ENCODE assay signal across 18 cellular contexts in genomic region chr15:64902863-64903262, GRCh38. TPM values are rescaled to one million over a fixed set of nuclear protein-coding genes. Genes with fewer than 3 reads are reported as not detected.
DNase-seq lines count a peak whose midpoint lies in the region; ATAC-seq and TF ChIP-seq lines count a peak whose summit lies in the region.
"Had no signal": no experiment of that assay in that cellular context is flagged by ENCODE, and none has a peak within 500 bp of the region (broad histone marks: within the 10 kb centered on the region; RNA-seq: fewer than 3 reads in every experiment).

No MANE protein-coding gene starts in this region.

- intact Hi-C loops in CD14-positive monocyte (cut with micrococcal nuclease): no loop called here

- peaks cover 8% of the 10 kb centered on the region for H3K9me3 ChIP-seq in SJCRH30 (replicated peaks)

- H3K4me1 Mint-ChIP-seq in activated CD4-positive, alpha-beta T cell treated with anti-CD3 and anti-CD28 coated beads, Interleukin-2, amount 10 ng/mL, durations not matched to agents 7 days and 5 days: peaks cover 46% of the 10 kb centered on the region
- peaks cover 40% of the 10 kb centered on the region for H3K4me1 Mint-ChIP-seq in CD14-positive monocyte
- peaks cover 39% of the 10 kb centered on the region for H3K4me1 Mint-ChIP-seq in T-helper 1 cell treated with Interleukin-12 subunit alpha and Interleukin-12 subunit beta and Interleukin-4 antibody, amounts not matched to agents 30 μg/mL and 1 μg/mL, for 36 hours (ENCODE audit: low read depth)
- H3K4me1 Mint-ChIP-seq in effector memory CD8-positive, alpha-beta T cell (ENCODE audit: low read depth in 2 of 2): peaks cover 40 to 42% of the 10 kb centered on the region in 2 donors

- no peak overlapping the region for H3K4me3 Mint-ChIP-seq in activated CD4-positive, alpha-beta T cell treated with anti-CD3 and anti-CD28 coated beads, Interleukin-2, amount 10 ng/mL, durations not matched to agents 7 days and 5 days
- no peak overlapping the region for H3K4me3 Mint-ChIP-seq in CD14-positive monocyte
- H3K4me3 Mint-ChIP-seq in T-helper 1 cell treated with Interleukin-12 subunit alpha and Interleukin-12 subunit beta and Interleukin-4 antibody, amounts not matched to agents 30 μg/mL and 1 μg/mL, for 36 hours: no peak overlapping the region
- peak overlapping the region; percentile 19 to 57 for H3K4me3 Mint-ChIP-seq in effector memory CD8-positive, alpha-beta T cell
- H3K4me3 Mint-ChIP-seq: CD8-positive, alpha-beta T cell; GM23338 had no signal

- no peak overlapping the region for H3K4me3 ChIP-seq in SJCRH30
- H3K4me3 ChIP-seq: GM23338, K562 had no signal

- peak overlapping the region; percentile 79 for H3K27ac Mint-ChIP-seq in activated CD4-positive, alpha-beta T cell treated with anti-CD3 and anti-CD28 coated beads, Interleukin-2, amount 10 ng/mL, durations not matched to agents 7 days and 5 days
- peak overlapping the region in 4 of 7 donors; percentile 2 to 38 (median 18) for H3K27ac Mint-ChIP-seq in CD14-positive monocyte
- peak overlapping the region; percentile 28 for H3K27ac Mint-ChIP-seq in T-helper 1 cell treated with Interleukin-12 subunit alpha and Interleukin-12 subunit beta and Interleukin-4 antibody, amounts not matched to agents 30 μg/mL and 1 μg/mL, for 36 hours
- H3K27ac Mint-ChIP-seq in effector memory CD8-positive, alpha-beta T cell: peak overlapping the region; percentile 49 to 91
- H3K27ac Mint-ChIP-seq: GM23338 had no signal

- ATAC-seq in effector memory CD8-positive, alpha-beta T cell (replicated peaks): no peak
- ATAC-seq in GM21825 (IDR thresholded peaks at IDR 0.05; ENCODE audit: unreplicated experiment): no peak
- ATAC-seq: GM23338, K562 had no signal

- H3K36me3 ChIP-seq in SJCRH30: no peaks in the 10 kb centered on the region

- H3K36me3 Mint-ChIP-seq in activated CD4-positive, alpha-beta T cell treated with anti-CD3 and anti-CD28 coated beads, Interleukin-2, amount 10 ng/mL, durations not matched to agents 7 days and 5 days (ENCODE audit: low read depth): peaks cover 8% of the 10 kb centered on the region
- peaks cover 5 to 13% of the 10 kb centered on the region in 2 donors for H3K36me3 Mint-ChIP-seq in CD14-positive monocyte
- peaks cover 18% of the 10 kb centered on the region for H3K36me3 Mint-ChIP-seq in T-helper 1 cell treated with Interleukin-12 subunit alpha and Interleukin-12 subunit beta and Interleukin-4 antibody, amounts not matched to agents 30 μg/mL and 1 μg/mL, for 36 hours (ENCODE audit: low read depth)
- peaks cover 15% of the 10 kb centered on the region for H3K36me3 Mint-ChIP-seq in effector memory CD8-positive, alpha-beta T cell (ENCODE audit: insufficient read depth)

- peaks cover 9% of the 10 kb centered on the region for H3K9me3 Mint-ChIP-seq in activated CD4-positive, alpha-beta T cell treated with anti-CD3 and anti-CD28 coated beads, Interleukin-2, amount 10 ng/mL, durations not matched to agents 7 days and 5 days
- H3K9me3 Mint-ChIP-seq in CD14-positive monocyte: peaks cover 6 to 11% (median 10%) of the 10 kb centered on the region in 7 donors
- H3K9me3 Mint-ChIP-seq in T-helper 1 cell treated with Interleukin-12 subunit alpha and Interleukin-12 subunit beta and Interleukin-4 antibody, amounts not matched to agents 30 μg/mL and 1 μg/mL, for 36 hours: peaks cover 10% of the 10 kb centered on the region
- peaks cover 0 to 1% of the 10 kb centered on the region in 2 donors for H3K9me3 Mint-ChIP-seq in effector memory CD8-positive, alpha-beta T cell

- no peaks in the 10 kb centered on the region for H3K27me3 Mint-ChIP-seq in activated CD4-positive, alpha-beta T cell treated with anti-CD3 and anti-CD28 coated beads, Interleukin-2, amount 10 ng/mL, durations not matched to agents 7 days and 5 days
- H3K27me3 Mint-ChIP-seq in CD14-positive monocyte (ENCODE audit: low read depth in 3 of 3): peaks cover 0 to 3% (median 1%) of the 10 kb centered on the region in 3 donors
- H3K27me3 Mint-ChIP-seq in T-helper 1 cell treated with Interleukin-12 subunit alpha and Interleukin-12 subunit beta and Interleukin-4 antibody, amounts not matched to agents 30 μg/mL and 1 μg/mL, for 36 hours (ENCODE audit: low read depth): no peaks in the 10 kb centered on the region
- H3K27me3 Mint-ChIP-seq in effector memory CD8-positive, alpha-beta T cell: no peaks in the 10 kb centered on the region

- H3K4me1 ChIP-seq in SJCRH30: no peaks in the 10 kb centered on the region; the same call in 1 of the 2 replicates

- CTCF ChIA-PET in activated CD4-positive, alpha-beta T cell treated with anti-CD3 and anti-CD28 coated beads, Interleukin-2, amount 10 ng/mL, durations not matched to agents 7 days and 5 days (lab: Charles Lee): interaction anchor here (0.6 to 5.8 kb wide), 2 partner anchors 8 to 1640 kb away, joined by 4 to 41 read pairs; no protein-coding TSS in a partner anchor

- POLR2A ChIA-PET in activated CD4-positive, alpha-beta T cell treated with anti-CD3 and anti-CD28 coated beads, Interleukin-2, amount 10 ng/mL, durations not matched to agents 7 days and 5 days (lab: Charles Lee): interaction anchor here (0.7 kb wide), 1 partner anchor 13 kb away, joined by 3 read pairs; no protein-coding TSS in a partner anchor

- no peaks in the 10 kb centered on the region for H3K27me3 ChIP-seq in SJCRH30

- DNase-seq in activated CD4-positive, alpha-beta T cell treated with anti-CD3 and anti-CD28 coated beads, Interleukin-2, amount 10 ng/mL, durations not matched to agents 7 days and 5 days: no peak
- DNase-seq in activated CD4-positive, alpha-beta T cell treated with anti-CD3 and anti-CD28 coated beads, Interleukin-2, amount 50 U/mL, for 1 hour: no peak
- DNase-seq in CD14-positive monocyte (ENCODE audit: low spot score) (no peak), NCI-H82 (lab: John Stamatoyannopoulos, UW) (no peak), SJCRH30 (no peak)
- no peak for DNase-seq in effector memory CD8-positive, alpha-beta T cell
- DNase-seq: AML-193; CD8-positive, alpha-beta T cell; DMS79 treated with DMSO at 0.1 percent for 48 hours; GDM1; NCI-H1048; NCI-H1694; NCI-H2107; NCI-H526 had no signal

- no peak overlapping the region for H3K27ac ChIP-seq in SJCRH30

- no peak for TF ChIP-seq CTCF in CD14-positive monocyte (IDR thresholded peaks at IDR 0.05)

RNA-seq across cellular contexts. Expression of gene ANKDD1A, which starts 8.8 kb away (rescaled TPM):
- total RNA-seq in activated CD4-positive, alpha-beta T cell treated with anti-CD3 and anti-CD28 coated beads, Interleukin-2, amount 10 ng/mL, durations not matched to agents 7 days and 5 days: 1 to 10 TPM in 1 of 2 experiments, under 1 TPM in 1; 0.87 to 1.1 TPM
- under 1 TPM; 0.49 to 0.90 TPM for polyA plus RNA-seq in CD14-positive monocyte
- 5.0 and 5.6 TPM in 2 replicates for total RNA-seq in SJCRH30 (2014; rRNA removed; shearing (Covaris generic))

Comparison
In these comparisons a context has a peak if more than half of its experiments do, and no peak if none do; other contexts are left out.
1. H3K27ac Mint-ChIP-seq: peak in every context shown above with its lines; median percentile 79 in activated CD4-positive, alpha-beta T cell treated with anti-CD3 and anti-CD28 coated beads, Interleukin-2, amount 10 ng/mL, durations not matched to agents 7 days and 5 days; 70 in effector memory CD8-positive, alpha-beta T cell; 28 in T-helper 1 cell treated with Interleukin-12 subunit alpha and Interleukin-12 subunit beta and Interleukin-4 antibody, amounts not matched to agents 30 μg/mL and 1 μg/mL, for 36 hours; 18 in CD14-positive monocyte.
2. H3K4me3 Mint-ChIP-seq: peak in effector memory CD8-positive, alpha-beta T cell (2 of 2); none in activated CD4-positive, alpha-beta T cell treated with anti-CD3 and anti-CD28 coated beads, Interleukin-2, amount 10 ng/mL, durations not matched to agents 7 days and 5 days (single experiment), CD14-positive monocyte (0 of 2) and T-helper 1 cell treated with Interleukin-12 subunit alpha and Interleukin-12 subunit beta and Interleukin-4 antibody, amounts not matched to agents 30 μg/mL and 1 μg/mL, for 36 hours (single experiment).